In the genomic region with DNA sequence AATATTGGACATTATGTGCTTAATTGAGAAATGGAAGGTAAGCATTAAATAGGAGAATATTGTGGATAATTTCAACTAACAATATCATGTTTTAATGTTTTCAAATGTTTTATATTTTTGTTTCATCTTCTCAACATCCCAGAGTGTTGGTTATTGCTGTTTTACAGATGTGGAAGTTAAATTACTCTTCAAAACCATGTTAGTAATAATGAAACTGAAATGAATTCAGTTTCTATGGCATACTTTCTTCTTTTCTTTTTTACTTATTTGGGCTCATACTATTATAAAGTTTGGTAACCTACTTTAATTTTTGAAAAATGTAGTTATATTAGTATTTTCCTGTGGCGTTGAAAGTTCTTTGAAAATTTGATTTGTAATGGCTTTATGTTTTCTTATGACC, we compare ENCODE assay signal across 16 cellular contexts. TPM values are rescaled to one million over a fixed set of nuclear protein-coding genes. Genes with fewer than 3 reads are reported as not detected.
A peak's percentile ranks its signal among the peaks of the same experiment; 100 is the strongest.
DNase-seq lines count a peak whose midpoint lies in the region; ATAC-seq and TF ChIP-seq lines count a peak whose summit lies in the region.
"Had no signal": no experiment of that assay in that cellular context is flagged by ENCODE, and none has a peak within 500 bp of the region (broad histone marks: within the 10 kb centered on the region; RNA-seq: fewer than 3 reads in every experiment).

No MANE protein-coding gene starts in this region.

- peaks cover 48% of the 10 kb centered on the region for H3K4me1 Mint-ChIP-seq in activated CD4-positive, alpha-beta T cell treated with anti-CD3 and anti-CD28 coated beads, Interleukin-2, amount 10 ng/mL, durations not matched to agents 24 days and 14 days
- H3K4me1 Mint-ChIP-seq in activated naive CD8-positive, alpha-beta T cell treated with anti-CD3 and anti-CD28 coated beads, Interleukin-2, amount 50 U/mL, for 24 hours, result peaks cover 60% of the 10 kb centered on the region

- DNase-seq in activated CD4-positive, alpha-beta T cell treated with anti-CD3 and anti-CD28 coated beads, Interleukin-2, amount 10 ng/mL, durations not matched to agents 24 days and 14 days, result no peak
- no peak for DNase-seq in activated CD4-positive, alpha-beta T cell treated with anti-CD3 and anti-CD28 coated beads for 4 hours
- DNase-seq in MM.1S (no peak), DMS 273 (lab: John Stamatoyannopoulos, UW; ENCODE audit: unreplicated experiment) (no peak), DMS153 (lab: John Stamatoyannopoulos, UW) (no peak), gastrocnemius medialis (no peak)
- no peak for DNase-seq in activated naive CD8-positive, alpha-beta T cell treated with anti-CD3 and anti-CD28 coated beads, Interleukin-2, amount 50 U/mL, for 24 hours
- DNase-seq: central memory CD4-positive, alpha-beta T cell; effector memory CD4-positive, alpha-beta T cell; NCI-H1930; NCI-H510A; Peyer's patch; upper lobe of right lung had no signal

- no peaks in the 10 kb centered on the region for H3K27me3 Mint-ChIP-seq in activated CD4-positive, alpha-beta T cell treated with anti-CD3 and anti-CD28 coated beads, Interleukin-2, amount 10 ng/mL, durations not matched to agents 24 days and 14 days
- no peaks in the 10 kb centered on the region for H3K27me3 Mint-ChIP-seq in activated naive CD8-positive, alpha-beta T cell treated with anti-CD3 and anti-CD28 coated beads, Interleukin-2, amount 50 U/mL, for 24 hours

- H3K9me3 ChIP-seq in MM.1S (replicated peaks; ENCODE audit: insufficient read depth, low read length), result no peaks in the 10 kb centered on the region
- H3K9me3 ChIP-seq in gastrocnemius medialis, result no peaks in the 10 kb centered on the region
- H3K9me3 ChIP-seq: A549, Peyer's patch, upper lobe of right lung had no signal

- peaks cover 40% of the 10 kb centered on the region for H3K36me3 Mint-ChIP-seq in activated CD4-positive, alpha-beta T cell treated with anti-CD3 and anti-CD28 coated beads, Interleukin-2, amount 10 ng/mL, durations not matched to agents 24 days and 14 days (ENCODE audit: low read depth)
- H3K36me3 Mint-ChIP-seq in activated naive CD8-positive, alpha-beta T cell treated with anti-CD3 and anti-CD28 coated beads, Interleukin-2, amount 50 U/mL, for 24 hours (ENCODE audit: low read depth), result peaks cover 40% of the 10 kb centered on the region

- H3K9ac ChIP-seq in MM.1S (ENCODE audit: low read length), result no peak overlapping the region

- H4K20me1 ChIP-seq in MM.1S (ENCODE audit: insufficient read depth, low read length), result peaks cover 13% of the 10 kb centered on the region

- H3K4me3 Mint-ChIP-seq in activated CD4-positive, alpha-beta T cell treated with anti-CD3 and anti-CD28 coated beads, Interleukin-2, amount 10 ng/mL, durations not matched to agents 24 days and 14 days, result peak overlapping the region; percentile 57
- peak overlapping the region; percentile 7 for H3K4me3 Mint-ChIP-seq in activated naive CD8-positive, alpha-beta T cell treated with anti-CD3 and anti-CD28 coated beads, Interleukin-2, amount 50 U/mL, for 24 hours

- H3K4me1 ChIP-seq in MM.1S (ENCODE audit: low read length), result peaks cover 39% of the 10 kb centered on the region
- H3K4me1 ChIP-seq in gastrocnemius medialis, result peaks cover 40 to 63% of the 10 kb centered on the region in 2 donors

- no peak for TF ChIP-seq CTCF in MM.1S (IDR thresholded peaks at IDR 0.05; ENCODE audit: low read length)
- no peak for TF ChIP-seq CTCF in gastrocnemius medialis (IDR thresholded peaks at IDR 0.05 in 4 of 5, conservative IDR thresholded peaks at IDR 0.05 in 1 of 5)

- H3F3A ChIP-seq in MM.1S (ENCODE audit: insufficient read depth, low read length), result no peaks in the 10 kb centered on the region; the same call in 1 of the 2 replicates

- H3K27ac ChIP-seq in MM.1S (ENCODE audit: low read length) (no peak overlapping the region), gastrocnemius medialis (no peak overlapping the region)
- H3K27ac ChIP-seq: A549, Peyer's patch, upper lobe of right lung had no signal

- H3K4me2 ChIP-seq in MM.1S (ENCODE audit: low read depth, low read length), result peak overlapping the region; percentile 34
- H3K4me2 ChIP-seq: A549 had no signal

- H3K9me3 Mint-ChIP-seq in activated CD4-positive, alpha-beta T cell treated with anti-CD3 and anti-CD28 coated beads, Interleukin-2, amount 10 ng/mL, durations not matched to agents 24 days and 14 days, result no peaks in the 10 kb centered on the region
- H3K9me3 Mint-ChIP-seq in activated naive CD8-positive, alpha-beta T cell treated with anti-CD3 and anti-CD28 coated beads, Interleukin-2, amount 50 U/mL, for 24 hours, result no peaks in the 10 kb centered on the region

- no peak overlapping the region for H3K4me3 ChIP-seq in MM.1S (ENCODE audit: low read length)
- H3K4me3 ChIP-seq in gastrocnemius medialis, result no peak overlapping the region
- H3K4me3 ChIP-seq: A549, Peyer's patch, upper lobe of right lung had no signal

- no peaks in the 10 kb centered on the region for H3K27me3 ChIP-seq in MM.1S (replicated peaks; ENCODE audit: insufficient read depth, low read length)
- H3K27me3 ChIP-seq in gastrocnemius medialis, result no peaks in the 10 kb centered on the region
- H3K27me3 ChIP-seq: Peyer's patch, upper lobe of right lung had no signal

- intact Hi-C loops in activated CD4-positive, alpha-beta T cell treated with anti-CD3 and anti-CD28 coated beads, Interleukin-2, amount 10 ng/mL, durations not matched to agents 24 days and 14 days (cut with micrococcal nuclease), result loop anchor here (2.0 kb wide), 1 partner anchor 20 kb away; no protein-coding TSS in a partner anchor
- intact Hi-C loops in gastrocnemius medialis (cut with DNase I; ENCODE audit: low total_unique reads), result no loop called here

- no peak for TF ChIP-seq POLR2A in gastrocnemius medialis (IDR thresholded peaks at IDR 0.05)

- H3K27ac Mint-ChIP-seq in activated CD4-positive, alpha-beta T cell treated with anti-CD3 and anti-CD28 coated beads, Interleukin-2, amount 10 ng/mL, durations not matched to agents 24 days and 14 days, result no peak overlapping the region
- H3K27ac Mint-ChIP-seq in activated naive CD8-positive, alpha-beta T cell treated with anti-CD3 and anti-CD28 coated beads, Interleukin-2, amount 50 U/mL, for 24 hours, result peak overlapping the region; percentile 56

- in situ Hi-C loops in gastrocnemius medialis (cut with MboI; ENCODE audit: low sequenced_read_pairs in 4 of 4), result no loop called here

- H3K79me2 ChIP-seq in MM.1S (ENCODE audit: low read length), result peaks cover 91% of the 10 kb centered on the region

- H2AFZ ChIP-seq in MM.1S (ENCODE audit: low read length), result no peak overlapping the region

- ATAC-seq in GM18858 (IDR thresholded peaks at IDR 0.05; ENCODE audit: unreplicated experiment), result peak; percentile 28
- ATAC-seq in activated naive CD8-positive, alpha-beta T cell treated with anti-CD3 and anti-CD28 coated beads, Interleukin-2, amount 50 U/mL, for 24 hours, result no peak
- ATAC-seq in gastrocnemius medialis, result no peak
- ATAC-seq: A549, sciatic nerve, upper lobe of right lung had no signal

- no peaks in the 10 kb centered on the region for H3K9me2 ChIP-seq in MM.1S (replicated peaks; ENCODE audit: insufficient read depth, low read length)

- no peaks in the 10 kb centered on the region; the same call in 1 of the 2 replicates for H3K36me3 ChIP-seq in MM.1S (replicated peaks; ENCODE audit: insufficient read depth, low read length)
- H3K36me3 ChIP-seq in gastrocnemius medialis, result peaks cover 0 to 5% of the 10 kb centered on the region in 2 donors
- H3K36me3 ChIP-seq: upper lobe of right lung had no signal

RNA-seq across cellular contexts. Expression of a gene that starts 4.2 kb away (rescaled TPM):
- 136 and 149 TPM in 2 replicates for total RNA-seq in activated CD4-positive, alpha-beta T cell treated with anti-CD3 and anti-CD28 coated beads, Interleukin-2, amount 10 ng/mL, durations not matched to agents 24 days and 14 days
- 10 to 100 TPM; 41.0 to 68.0 (median 50.1) TPM for total RNA-seq in gastrocnemius medialis

RNA-seq across cellular contexts. Expression of a gene that starts 29.8 kb away (rescaled TPM):
- 2.5 and 3.0 TPM in 2 replicates for total RNA-seq in activated CD4-positive, alpha-beta T cell treated with anti-CD3 and anti-CD28 coated beads, Interleukin-2, amount 10 ng/mL, durations not matched to agents 24 days and 14 days
- total RNA-seq in gastrocnemius medialis, result 1 to 10 TPM in 3 of 4 donors, under 1 TPM in 1; 0.55 to 2.5 (median 1.3) TPM
